16 cellular contexts compared by ENCODE assay signal in the genomic region with DNA sequence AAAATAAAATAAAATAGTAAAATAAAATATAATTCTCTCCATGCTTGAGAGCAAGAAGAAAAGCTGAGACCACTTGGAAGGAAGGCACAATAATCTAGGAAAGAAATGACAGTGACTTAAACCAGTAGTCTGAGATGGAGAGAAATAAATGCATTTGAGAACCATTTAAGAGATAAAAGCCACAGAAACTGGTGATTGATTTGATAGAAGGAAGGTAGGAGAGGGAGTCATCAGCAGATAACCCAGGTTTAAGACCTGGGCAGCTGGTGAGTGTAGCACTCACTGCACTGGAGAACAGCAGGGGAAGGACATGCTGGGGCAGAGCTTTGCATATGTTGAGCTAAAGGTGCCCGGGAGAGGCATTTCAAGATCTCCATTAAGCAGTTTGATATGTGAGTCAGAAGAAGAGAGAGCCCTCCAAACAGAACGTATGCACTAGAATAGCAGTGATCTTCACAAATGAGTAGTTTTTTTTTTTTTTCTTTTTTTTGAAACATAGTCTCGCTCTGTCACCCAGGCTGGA.
"Had no signal": no experiment of that assay in that cellular context is flagged by ENCODE, and none has a peak within 500 bp of the region (broad histone marks: within the 10 kb centered on the region; RNA-seq: fewer than 3 reads in every experiment).

No MANE protein-coding gene starts in this region.

- H3K9me3 Mint-ChIP-seq: activated CD4-positive, alpha-beta memory T cell treated with anti-CD3 and anti-CD28 coated beads for 36 hours; natural killer cell; stimulated activated naive B cell treated with anti-CD40 and anti-IgM and Interleukin-4, amounts not matched to agents 10 μg/mL and 1 μg/mL and 100 μg/mL, for 72 hours had no signal

- H3K27ac Mint-ChIP-seq: activated CD4-positive, alpha-beta memory T cell treated with anti-CD3 and anti-CD28 coated beads for 36 hours; activated naive CD8-positive, alpha-beta T cell; natural killer cell; stimulated activated naive B cell treated with anti-CD40 and anti-IgM and Interleukin-4, amounts not matched to agents 10 μg/mL and 1 μg/mL and 100 μg/mL, for 72 hours had no signal

- H3K36me3 Mint-ChIP-seq: activated CD4-positive, alpha-beta memory T cell treated with anti-CD3 and anti-CD28 coated beads for 36 hours; activated naive CD8-positive, alpha-beta T cell; natural killer cell; stimulated activated naive B cell treated with anti-CD40 and anti-IgM and Interleukin-4, amounts not matched to agents 10 μg/mL and 1 μg/mL and 100 μg/mL, for 72 hours had no signal

- H3K27ac ChIP-seq: esophagus squamous epithelium, lower lobe of right lung, sigmoid colon, thoracic aorta, upper lobe of left lung, VCaP had no signal

- H3K36me3 ChIP-seq: esophagus squamous epithelium, lower lobe of right lung, thoracic aorta, upper lobe of left lung had no signal

- H3K4me3 Mint-ChIP-seq: activated CD4-positive, alpha-beta memory T cell treated with anti-CD3 and anti-CD28 coated beads for 36 hours; activated naive CD8-positive, alpha-beta T cell; natural killer cell; stimulated activated naive B cell treated with anti-CD40 and anti-IgM and Interleukin-4, amounts not matched to agents 10 μg/mL and 1 μg/mL and 100 μg/mL, for 72 hours had no signal

- DNase-seq: activated CD4-positive, alpha-beta memory T cell treated with anti-CD3 and anti-CD28 coated beads for 36 hours; activated CD4-positive, alpha-beta T cell treated with anti-CD3 and anti-CD28 coated beads for 4 hours; dermis blood vessel endothelial cell; effector memory CD4-positive, alpha-beta T cell; esophagus squamous epithelium; left cardiac atrium; lower lobe of right lung; natural killer cell; sigmoid colon; stimulated activated CD4-positive, alpha-beta T cell treated with anti-CD3 and anti-CD28 coated beads, Interleukin-4, amount 100 ng/mL, for 4 hours; stimulated activated naive B cell treated with anti-CD40 and anti-IgM and Interleukin-4, amounts not matched to agents 10 μg/mL and 1 μg/mL and 100 μg/mL, for 72 hours; T-helper 2 cell; upper lobe of left lung had no signal

- H3K4me1 Mint-ChIP-seq: natural killer cell; stimulated activated naive B cell treated with anti-CD40 and anti-IgM and Interleukin-4, amounts not matched to agents 10 μg/mL and 1 μg/mL and 100 μg/mL, for 72 hours had no signal

- H3K9me3 ChIP-seq: esophagus squamous epithelium, lower lobe of right lung, sigmoid colon, thoracic aorta, upper lobe of left lung had no signal

- H3K27me3 ChIP-seq: esophagus squamous epithelium, sigmoid colon, upper lobe of left lung had no signal

- H3K4me1 ChIP-seq: esophagus squamous epithelium, lower lobe of right lung, sigmoid colon, upper lobe of left lung had no signal

- H3K4me3 ChIP-seq: esophagus squamous epithelium, lower lobe of right lung, sigmoid colon, thoracic aorta, upper lobe of left lung had no signal

- ATAC-seq: left cardiac atrium; lower lobe of right lung; natural killer cell; stimulated activated naive B cell treated with anti-CD40 and anti-IgM and Interleukin-4, amounts not matched to agents 10 μg/mL and 1 μg/mL and 100 μg/mL, for 72 hours had no signal
